Comparison of ENCODE assay signal across 22 cellular contexts in genomic region chr2:195392446-195393336, GRCh38.
DNase-seq lines count a peak whose midpoint lies in the region; ATAC-seq and TF ChIP-seq lines count a peak whose summit lies in the region.
"Had no signal": no experiment of that assay in that cellular context is flagged by ENCODE, and none has a peak within 500 bp of the region (broad histone marks: within the 10 kb centered on the region; RNA-seq: fewer than 3 reads in every experiment).

No MANE protein-coding gene starts in this region.

- no peaks in the 10 kb centered on the region for H3K27me3 Mint-ChIP-seq in T-helper 17 cell
- H3K27me3 Mint-ChIP-seq in activated CD4-positive, alpha-beta T cell treated with anti-CD3 and anti-CD28 coated beads for 36 hours = no peaks in the 10 kb centered on the region
- H3K27me3 Mint-ChIP-seq: activated CD4-positive, alpha-beta memory T cell treated with anti-CD3 and anti-CD28 coated beads, Interleukin-2, amount 10 ng/mL, durations not matched to agents 7 days and 5 days had no signal

- DNase-seq in left lung = no peak
- DNase-seq in T-helper 17 cell = no peak
- DNase-seq in activated CD4-positive, alpha-beta T cell treated with anti-CD3 and anti-CD28 coated beads for 36 hours = no peak
- DNase-seq in DMS79 (lab: John Stamatoyannopoulos, UW) = no peak
- DNase-seq: activated CD4-positive, alpha-beta memory T cell treated with anti-CD3 and anti-CD28 coated beads, Interleukin-2, amount 10 ng/mL, durations not matched to agents 7 days and 5 days; amniotic stem cell; C1 segment of cervical spinal cord; left cardiac atrium; midbrain; NCI-H2081 treated with DMSO at 0.1 percent for 48 hours; NCI-H446 treated with DMSO at 0.1 percent for 48 hours; pancreas; right lobe of liver; uterus had no signal

- ATAC-seq in GM18870 (IDR thresholded peaks at IDR 0.05; ENCODE audit: unreplicated experiment) (peak; percentile 58), GM21423 (IDR thresholded peaks at IDR 0.05; ENCODE audit: unreplicated experiment) (peak; percentile 65), HG02938 (IDR thresholded peaks at IDR 0.05; ENCODE audit: unreplicated experiment) (peak; percentile 58), HG03460 (IDR thresholded peaks at IDR 0.05; ENCODE audit: unreplicated experiment) (peak; percentile 50), left lung (no peak), T-helper 17 cell (no peak)
- no peak for ATAC-seq in activated CD4-positive, alpha-beta T cell treated with anti-CD3 and anti-CD28 coated beads for 36 hours
- ATAC-seq: left cardiac atrium, pancreas, right lobe of liver, WTC11 had no signal

- no peak for TF ChIP-seq CTCF in left lung (IDR thresholded peaks at IDR 0.05)

- H3K9me3 ChIP-seq in left lung = no peaks in the 10 kb centered on the region
- H3K9me3 ChIP-seq in T-helper 17 cell (ENCODE audit: control insufficient read depth, low read length, poor library complexity, severe bottlenecking) = peaks cover 3% of the 10 kb centered on the region
- H3K9me3 ChIP-seq: pancreas, right lobe of liver, suprapubic skin, uterus had no signal

- no peaks in the 10 kb centered on the region for H3K36me3 Mint-ChIP-seq in T-helper 17 cell (ENCODE audit: low read depth)
- no peaks in the 10 kb centered on the region for H3K36me3 Mint-ChIP-seq in activated CD4-positive, alpha-beta T cell treated with anti-CD3 and anti-CD28 coated beads for 36 hours (ENCODE audit: low read depth)

- H3K4me1 Mint-ChIP-seq in T-helper 17 cell = no peaks in the 10 kb centered on the region
- H3K4me1 Mint-ChIP-seq in activated CD4-positive, alpha-beta T cell treated with anti-CD3 and anti-CD28 coated beads for 36 hours = no peaks in the 10 kb centered on the region
- H3K4me1 Mint-ChIP-seq: activated CD4-positive, alpha-beta memory T cell treated with anti-CD3 and anti-CD28 coated beads, Interleukin-2, amount 10 ng/mL, durations not matched to agents 7 days and 5 days; nephron; WTC11 had no signal

- POLR2A ChIA-PET in activated CD4-positive, alpha-beta T cell treated with anti-CD3 and anti-CD28 coated beads for 36 hours (lab: Charles Lee) = no interaction called here

- H3K27ac Mint-ChIP-seq in T-helper 17 cell = no peak overlapping the region
- H3K27ac Mint-ChIP-seq in activated CD4-positive, alpha-beta T cell treated with anti-CD3 and anti-CD28 coated beads for 36 hours = no peak overlapping the region
- H3K27ac Mint-ChIP-seq: activated CD4-positive, alpha-beta memory T cell treated with anti-CD3 and anti-CD28 coated beads, Interleukin-2, amount 10 ng/mL, durations not matched to agents 7 days and 5 days; nephron; WTC11 had no signal

- H3K4me3 Mint-ChIP-seq in T-helper 17 cell = no peak overlapping the region
- H3K4me3 Mint-ChIP-seq in activated CD4-positive, alpha-beta T cell treated with anti-CD3 and anti-CD28 coated beads for 36 hours = no peak overlapping the region
- H3K4me3 Mint-ChIP-seq: activated CD4-positive, alpha-beta memory T cell treated with anti-CD3 and anti-CD28 coated beads, Interleukin-2, amount 10 ng/mL, durations not matched to agents 7 days and 5 days; nephron; WTC11 had no signal

- CTCF ChIA-PET in activated CD4-positive, alpha-beta T cell treated with anti-CD3 and anti-CD28 coated beads for 36 hours (lab: Charles Lee) = no interaction called here

- H3K36me3 ChIP-seq in left lung = no peaks in the 10 kb centered on the region
- H3K36me3 ChIP-seq: pancreas, right lobe of liver, suprapubic skin, uterus had no signal

- no peaks in the 10 kb centered on the region for H3K27me3 ChIP-seq in left lung
- H3K27me3 ChIP-seq: pancreas, right lobe of liver, suprapubic skin, uterus had no signal

- intact Hi-C loops in left lung (cut with DNase I) = no loop called here
- intact Hi-C loops in activated CD4-positive, alpha-beta T cell treated with anti-CD3 and anti-CD28 coated beads for 36 hours (cut with DNase I, micrococcal nuclease) = no loop called here

- H3K27ac ChIP-seq in left lung = no peak overlapping the region
- H3K27ac ChIP-seq: pancreas, right lobe of liver, SK-N-MC, suprapubic skin, uterus had no signal

- no peaks in the 10 kb centered on the region for H3K9me3 Mint-ChIP-seq in activated CD4-positive, alpha-beta T cell treated with anti-CD3 and anti-CD28 coated beads for 36 hours (ENCODE audit: low read depth)
- H3K9me3 Mint-ChIP-seq: nephron had no signal

- no peak overlapping the region for H3K4me3 ChIP-seq in left lung
- H3K4me3 ChIP-seq: pancreas, right lobe of liver, SK-N-MC, suprapubic skin, uterus had no signal

- no peaks in the 10 kb centered on the region for H3K4me1 ChIP-seq in left lung
- H3K4me1 ChIP-seq: pancreas, right lobe of liver, suprapubic skin, uterus had no signal

Comparison
In these comparisons a context has a peak if more than half of its experiments do, and no peak if none do; other contexts are left out.
1. ATAC-seq: peak in GM18870 (single experiment), GM21423 (single experiment), HG02938 (single experiment) and HG03460 (single experiment); none in left lung (single experiment), T-helper 17 cell (single experiment) and activated CD4-positive, alpha-beta T cell treated with anti-CD3 and anti-CD28 coated beads for 36 hours (single experiment).